Comparison of ENCODE assay signal across 3 cellular contexts in genomic region chr3:194604126-194604525, GRCh38.
"Had no signal": no experiment of that assay in that cellular context is flagged by ENCODE, and none has a peak within 500 bp of the region (broad histone marks: within the 10 kb centered on the region; RNA-seq: fewer than 3 reads in every experiment).

No MANE protein-coding gene starts in this region.

- DNase-seq: GDM1, GF-D8 had no signal

- H3K4me3 ChIP-seq: GM12878 had no signal
